11 cellular contexts compared by ENCODE assay signal in the genomic region with DNA sequence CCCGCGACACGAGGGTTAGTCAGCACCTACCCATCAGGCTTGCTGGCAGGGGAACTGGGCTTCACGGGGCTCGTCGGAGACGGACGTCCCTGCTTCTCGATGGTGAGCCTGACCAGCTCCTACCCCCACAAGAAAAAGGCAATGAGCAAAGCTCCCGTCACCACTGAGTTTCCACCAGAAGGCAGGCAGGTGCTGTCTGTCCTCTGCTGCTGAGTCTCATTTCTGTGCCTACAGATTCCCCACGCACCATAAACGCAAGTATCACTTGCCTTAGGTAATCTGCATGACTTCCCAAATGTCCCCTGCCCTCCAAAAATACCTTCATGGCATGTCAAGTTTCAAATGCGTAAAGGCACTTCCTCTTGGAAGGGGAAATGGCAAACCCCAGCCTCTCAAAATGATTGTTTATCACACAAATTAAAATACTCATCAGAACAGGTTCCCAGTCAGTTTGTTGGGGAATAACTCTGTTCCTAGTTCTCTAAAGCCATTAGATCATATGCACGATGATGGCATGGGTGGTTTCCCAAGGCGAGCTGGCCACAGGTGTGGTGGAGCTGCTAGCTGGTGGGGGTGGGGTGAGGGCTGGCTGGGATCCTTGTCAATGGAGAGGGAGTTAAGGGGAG.
A peak's percentile ranks its signal among the peaks of the same experiment; 100 is the strongest.
DNase-seq lines count a peak whose midpoint lies in the region; ATAC-seq and TF ChIP-seq lines count a peak whose summit lies in the region.
"Had no signal": no experiment of that assay in that cellular context is flagged by ENCODE, and none has a peak within 500 bp of the region (broad histone marks: within the 10 kb centered on the region; RNA-seq: fewer than 3 reads in every experiment).

No MANE protein-coding gene starts in this region.

- H3K27me3 ChIP-seq in thymus (ENCODE audit: control insufficient read depth, insufficient read depth) (no peaks in the 10 kb centered on the region), Karpas-422 (ENCODE audit: low read length) (no peaks in the 10 kb centered on the region)
- H3K27me3 ChIP-seq: right atrium auricular region, testis had no signal

- H3K4me1 Mint-ChIP-seq in activated naive CD4-positive, alpha-beta T cell treated with anti-CD3 and anti-CD28 coated beads for 36 hours (ENCODE audit: low read depth): peaks cover 29% of the 10 kb centered on the region

- peak; percentile 44 for ATAC-seq in HG02970 (IDR thresholded peaks at IDR 0.05; ENCODE audit: low FRiP score, unreplicated experiment)

- H3K36me3 ChIP-seq in thymus (ENCODE audit: control insufficient read depth, insufficient read depth): peaks cover 41% of the 10 kb centered on the region
- H3K36me3 ChIP-seq in Karpas-422 (ENCODE audit: insufficient read depth, low read length): no peaks in the 10 kb centered on the region
- H3K36me3 ChIP-seq: right atrium auricular region had no signal

- H3K4me3 Mint-ChIP-seq in activated naive CD4-positive, alpha-beta T cell treated with anti-CD3 and anti-CD28 coated beads for 36 hours: no peak overlapping the region

- H3K4me1 ChIP-seq in thymus (ENCODE audit: control insufficient read depth, insufficient read depth, low read length): no peaks in the 10 kb centered on the region
- no peaks in the 10 kb centered on the region for H3K4me1 ChIP-seq in Karpas-422 (ENCODE audit: low read length)
- H3K4me1 ChIP-seq: testis had no signal

- 0 out of 2 replicates have a peak, but pooled peaks cover 5% of the 10 kb centered on the region for H4K20me1 ChIP-seq in Karpas-422 (ENCODE audit: insufficient read depth, low read depth, low read length)

- H3K27ac ChIP-seq in coronary artery: no peak overlapping the region
- peak overlapping the region; percentile 80 for H3K27ac ChIP-seq in thymus (ENCODE audit: low read depth)
- H3K27ac ChIP-seq in Karpas-422 (ENCODE audit: low read length): no peak overlapping the region
- H3K27ac ChIP-seq: testis had no signal

- H3K36me3 Mint-ChIP-seq in activated naive CD4-positive, alpha-beta T cell treated with anti-CD3 and anti-CD28 coated beads for 36 hours (ENCODE audit: low read depth): peaks cover 17% of the 10 kb centered on the region

- CTCF ChIA-PET in activated naive CD4-positive, alpha-beta T cell treated with anti-CD3 and anti-CD28 coated beads for 36 hours (lab: Charles Lee): no interaction called here

- DNase-seq in activated naive CD4-positive, alpha-beta T cell treated with anti-CD3 and anti-CD28 coated beads for 36 hours: peak; percentile 74
- DNase-seq in activated naive CD4-positive, alpha-beta T cell treated with anti-CD3 and anti-CD28 coated beads, Interleukin-2, amount 50 U/mL, for 16 hours: no peak
- DNase-seq in coronary artery (ENCODE audit: low spot score) (peak; percentile 70), putamen (ENCODE audit: low spot score) (no peak), NCI-H1436 treated with DMSO at 0.1 percent for 48 hours (lab: John Stamatoyannopoulos, UW) (no peak), Karpas-422 (no peak)
- DNase-seq: Kasumi-1, testis had no signal

- H3K79me2 ChIP-seq in Karpas-422 (ENCODE audit: low read length): no peaks in the 10 kb centered on the region

- no peak overlapping the region for H3K9ac ChIP-seq in Karpas-422 (ENCODE audit: low read length)

- H2AFZ ChIP-seq in Karpas-422 (ENCODE audit: low read length): no peak overlapping the region

- H3K9me3 Mint-ChIP-seq in activated naive CD4-positive, alpha-beta T cell treated with anti-CD3 and anti-CD28 coated beads for 36 hours: no peaks in the 10 kb centered on the region

- WGBS in thymus: 91% methylated on average over 15 of the region's 15 CpGs

- intact Hi-C loops in activated naive CD4-positive, alpha-beta T cell treated with anti-CD3 and anti-CD28 coated beads for 36 hours (cut with micrococcal nuclease): loop anchor here (1.0 to 2.0 kb wide), 2 partner anchors 14 to 38 kb away; no protein-coding TSS in a partner anchor

- H3K4me3 ChIP-seq in coronary artery (no peak overlapping the region), thymus (ENCODE audit: low read length) (no peak overlapping the region), Karpas-422 (ENCODE audit: low read length) (no peak overlapping the region)
- H3K4me3 ChIP-seq: right atrium auricular region, testis had no signal

- no peak for TF ChIP-seq CTCF in coronary artery (IDR thresholded peaks at IDR 0.05)

- peak overlapping the region; percentile 36 for H3K27ac Mint-ChIP-seq in activated naive CD4-positive, alpha-beta T cell treated with anti-CD3 and anti-CD28 coated beads for 36 hours

- H3K9me3 ChIP-seq in thymus (ENCODE audit: control insufficient read depth): no peaks in the 10 kb centered on the region
- H3K9me3 ChIP-seq in Karpas-422 (ENCODE audit: low read length): no peaks in the 10 kb centered on the region
- H3K9me3 ChIP-seq: right atrium auricular region, testis had no signal

- H3K27me3 Mint-ChIP-seq in activated naive CD4-positive, alpha-beta T cell treated with anti-CD3 and anti-CD28 coated beads for 36 hours (ENCODE audit: low read depth): no peaks in the 10 kb centered on the region

- H3K9me2 ChIP-seq in Karpas-422 (replicated peaks; ENCODE audit: insufficient read depth, low read length): no peaks in the 10 kb centered on the region

- H3K4me2 ChIP-seq in Karpas-422 (ENCODE audit: low read depth, low read length, poor library complexity, severe bottlenecking): no peak overlapping the region

Comparison
In these comparisons a context has a peak if more than half of its experiments do, and no peak if none do; other contexts are left out.
1. DNase-seq: peak in activated naive CD4-positive, alpha-beta T cell treated with anti-CD3 and anti-CD28 coated beads for 36 hours (single experiment) and coronary artery (single experiment); none in activated naive CD4-positive, alpha-beta T cell treated with anti-CD3 and anti-CD28 coated beads, Interleukin-2, amount 50 U/mL, for 16 hours (single experiment), putamen (single experiment), NCI-H1436 treated with DMSO at 0.1 percent for 48 hours (single experiment) and Karpas-422 (single experiment).